ENCODE assay signal across 16 cellular contexts in the genomic region with DNA sequence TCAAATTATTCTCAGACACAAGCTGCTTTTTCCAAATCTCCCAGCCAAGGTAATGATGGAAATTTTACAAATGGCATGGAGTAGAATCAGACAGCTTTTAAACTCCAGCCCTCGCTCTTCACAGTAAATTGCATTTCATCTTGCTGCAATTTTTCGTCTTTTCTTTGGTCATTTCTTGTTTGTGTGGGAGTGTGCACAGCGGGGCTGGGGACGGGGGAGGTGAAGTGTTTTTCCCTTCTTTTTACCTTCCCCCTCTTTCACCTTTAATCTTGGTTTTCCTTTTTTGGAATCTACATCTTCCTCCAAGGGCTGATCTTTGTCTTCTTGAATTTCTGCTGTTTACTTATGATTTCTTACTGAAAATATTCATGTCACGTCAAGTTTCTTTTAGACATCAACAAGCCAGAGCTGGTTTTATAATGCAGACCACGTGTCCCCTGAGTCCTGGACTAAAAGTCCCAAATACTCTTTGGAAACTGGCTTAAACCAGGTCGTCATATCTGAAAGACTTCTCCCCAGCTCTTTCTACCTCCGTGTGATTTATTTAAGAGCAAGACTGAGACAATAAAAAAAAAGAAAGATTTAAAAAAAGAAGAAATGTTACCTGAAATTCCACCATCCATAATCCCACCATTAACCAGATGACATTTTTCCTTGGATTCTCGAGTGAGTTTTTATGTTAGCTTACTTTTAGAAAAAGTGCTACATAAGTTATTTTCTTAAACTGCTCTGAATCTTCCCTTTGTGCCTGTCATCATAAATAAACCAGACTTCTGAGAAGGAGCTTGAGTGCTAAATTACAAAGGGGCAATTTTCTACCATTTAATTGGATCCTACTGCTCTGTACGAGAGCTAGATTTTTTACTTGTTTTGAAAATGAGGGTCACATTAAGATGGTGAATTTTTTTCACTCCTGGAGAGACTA. TPM values are rescaled to one million over a fixed set of nuclear protein-coding genes. Genes with fewer than 3 reads are reported as not detected.
DNase-seq lines count a peak whose midpoint lies in the region; ATAC-seq and TF ChIP-seq lines count a peak whose summit lies in the region.
"Had no signal": no experiment of that assay in that cellular context is flagged by ENCODE, and none has a peak within 500 bp of the region (broad histone marks: within the 10 kb centered on the region; RNA-seq: fewer than 3 reads in every experiment).

No MANE protein-coding gene starts in this region.

- CTCF ChIA-PET in CD4-positive, alpha-beta T cell (lab: Charles Lee), result interaction anchor here (1.1 to 5.2 kb wide), 3 partner anchors 19 to 52 kb away, joined by 3 to 52 read pairs (median 3); partner anchors contain the start of gene MAP3K5

- H2BK12ac ChIP-seq in neuronal stem cell (ENCODE audit: low read length), result no peak overlapping the region

- DNase-seq in right atrium auricular region (ENCODE audit: low spot score) (no peak), left cardiac atrium (no peak), esophagus squamous epithelium (lab: John Stamatoyannopoulos, UW) (no peak), neuronal stem cell (ENCODE audit: low spot score) (no peak), aorta (no peak), A172 (ENCODE audit: low spot score) (no peak)
- no peak for DNase-seq in CD4-positive, alpha-beta T cell
- DNase-seq: activated effector memory CD4-positive, alpha-beta T cell treated with anti-CD3 and anti-CD28 coated beads, Interleukin-2, amount 50 U/mL, for 16 hours; effector CD8-positive, alpha-beta T cell; H7; islet precursor cell; KG1; psoas muscle; stimulated activated CD4-positive, alpha-beta T cell treated with anti-CD3 and anti-CD28 coated beads, Interleukin-2, amount 100 ng/mL, for 24 hours had no signal

- H3K4me2 ChIP-seq in neuronal stem cell (ENCODE audit: insufficient read depth, low read length, poor library complexity, severe bottlenecking), result no peak overlapping the region

- H3K27me3 ChIP-seq in right atrium auricular region (no peaks in the 10 kb centered on the region), esophagus squamous epithelium (no peaks in the 10 kb centered on the region), neuronal stem cell (ENCODE audit: control insufficient read depth in 3 of 3, insufficient read depth in 3 of 3, low read depth in 1 of 3, low read length in 3 of 3) (no peaks in the 10 kb centered on the region), aorta (ENCODE audit: control insufficient read depth in 1 of 2, insufficient read depth in 2 of 2, low read length in 1 of 2) (no peaks in the 10 kb centered on the region)
- H3K27me3 ChIP-seq in CD4-positive, alpha-beta T cell (ENCODE audit: control insufficient read depth, insufficient read depth, low read length), result no peaks in the 10 kb centered on the region

- no peak for ATAC-seq in left cardiac atrium
- no peak for ATAC-seq in aorta (ENCODE audit: low FRiP score)
- ATAC-seq in CD4-positive, alpha-beta T cell (ENCODE audit: poor library complexity), result no peak
- no peak for ATAC-seq in GM18511 (IDR thresholded peaks at IDR 0.05; ENCODE audit: unreplicated experiment)
- ATAC-seq: Panc1, psoas muscle had no signal

- H3K4me3 ChIP-seq in right atrium auricular region (no peak overlapping the region), esophagus squamous epithelium (no peak overlapping the region), neuronal stem cell (ENCODE audit: low read length in 2 of 2) (no peak overlapping the region), aorta (ENCODE audit: low read length in 2 of 2) (peak overlapping the region in 1 of 2 donors; percentile 28)
- H3K4me3 ChIP-seq: psoas muscle had no signal

- H3K9me3 Mint-ChIP-seq in CD4-positive, alpha-beta T cell, result no peaks in the 10 kb centered on the region

- no peaks in the 10 kb centered on the region for H3K36me3 Mint-ChIP-seq in CD4-positive, alpha-beta T cell (ENCODE audit: low read depth)

- H2AK5ac ChIP-seq in neuronal stem cell (ENCODE audit: low read depth, low read length), result no peak overlapping the region

- no peak for TF ChIP-seq POLR2A in esophagus squamous epithelium (IDR thresholded peaks at IDR 0.05)

- WGBS in esophagus squamous epithelium, 2 donors, result 49% methylated on average over 10 of the region's 10 CpGs
- no CpG with 5 or more reads among the region's 10 CpGs for WGBS in neuronal stem cell (ENCODE audit: extremely low coverage in 2 of 2, insufficient read length in 2 of 2, insufficient replicate concordance in 1 of 2), 2 donors
- WGBS in aorta, 2 donors, result 8 to 11% methylated on average over 10 of the region's 10 CpGs

- no peak overlapping the region for H3K14ac ChIP-seq in neuronal stem cell (ENCODE audit: low read length)

- no peak overlapping the region for H2AFZ ChIP-seq in neuronal stem cell (ENCODE audit: low read length)

- no peaks in the 10 kb centered on the region for H3K79me1 ChIP-seq in neuronal stem cell (ENCODE audit: low read depth, low read length)

- H3K4ac ChIP-seq in neuronal stem cell (ENCODE audit: low read length), result no peak overlapping the region

- H3K27ac ChIP-seq in right atrium auricular region, result peak overlapping the region; percentile 0 to 19
- peak overlapping the region in 3 of 4 donors; percentile 45 to 75 (median 62) for H3K27ac ChIP-seq in esophagus squamous epithelium
- H3K27ac ChIP-seq in neuronal stem cell (replicated peaks; ENCODE audit: low read length), result no peak overlapping the region
- peak overlapping the region; percentile 66 to 77 for H3K27ac ChIP-seq in aorta (ENCODE audit: low read depth in 1 of 2, low read length in 2 of 2)
- H3K27ac ChIP-seq in CD4-positive, alpha-beta T cell (ENCODE audit: low read depth, low read length), result no peak overlapping the region
- H3K27ac ChIP-seq: psoas muscle had no signal

- H3K9ac ChIP-seq in neuronal stem cell (ENCODE audit: low read depth, low read length, poor library complexity), result no peak overlapping the region

- H2BK5ac ChIP-seq in neuronal stem cell (ENCODE audit: low read length), result no peak overlapping the region

- H3K36me3 ChIP-seq in right atrium auricular region, result no peaks in the 10 kb centered on the region
- H3K36me3 ChIP-seq in esophagus squamous epithelium, result no peaks in the 10 kb centered on the region
- H3K36me3 ChIP-seq in neuronal stem cell (replicated peaks in 1 of 2; ENCODE audit: control insufficient read depth in 2 of 2, insufficient read depth in 2 of 2, low read length in 2 of 2), result no peaks in the 10 kb centered on the region
- H3K36me3 ChIP-seq in aorta (ENCODE audit: control insufficient read depth in 1 of 2, insufficient read depth in 2 of 2, low read length in 1 of 2), result no peaks in the 10 kb centered on the region

- intact Hi-C loops in left cardiac atrium (cut with DNase I) (no loop called here), esophagus squamous epithelium (cut with DNase I) (no loop called here), aorta (cut with DNase I) (no loop called here)
- intact Hi-C loops in CD4-positive, alpha-beta T cell (cut with DNase I, micrococcal nuclease), result no loop called here

- H4K8ac ChIP-seq in neuronal stem cell (ENCODE audit: low read depth, low read length), result no peak overlapping the region

- no peak overlapping the region for H3K27ac Mint-ChIP-seq in CD4-positive, alpha-beta T cell

- H3K9me3 ChIP-seq in right atrium auricular region (no peaks in the 10 kb centered on the region), esophagus squamous epithelium (no peaks in the 10 kb centered on the region), neuronal stem cell (replicated peaks in 1 of 2; ENCODE audit: control insufficient read depth in 2 of 2, insufficient read depth in 1 of 2, low read depth in 1 of 2, low read length in 2 of 2) (no peaks in the 10 kb centered on the region), aorta (ENCODE audit: control insufficient read depth, low read length) (no peaks in the 10 kb centered on the region)
- no peaks in the 10 kb centered on the region for H3K9me3 ChIP-seq in CD4-positive, alpha-beta T cell (ENCODE audit: control insufficient read depth, low read length)
- H3K9me3 ChIP-seq: psoas muscle had no signal

- peak overlapping the region; percentile 83 for H3K18ac ChIP-seq in neuronal stem cell (ENCODE audit: low read length)

- H3K4me3 Mint-ChIP-seq in CD4-positive, alpha-beta T cell, result no peak overlapping the region

- POLR2A ChIA-PET in CD4-positive, alpha-beta T cell (lab: Charles Lee), result interaction anchor here (0.9 to 3.8 kb wide), 4 partner anchors 12 to 52 kb away, joined by 3 to 41 read pairs (median 3); partner anchors contain the start of gene MAP3K5

- H4K91ac ChIP-seq in neuronal stem cell (ENCODE audit: low read depth, low read length, poor library complexity), result no peak overlapping the region

- no peak overlapping the region for H3K23ac ChIP-seq in neuronal stem cell (ENCODE audit: low read depth, low read length, poor library complexity)

- H2BK15ac ChIP-seq in neuronal stem cell (ENCODE audit: low read length), result no peak overlapping the region

- no peak overlapping the region for H2BK120ac ChIP-seq in neuronal stem cell (ENCODE audit: low read depth, low read length)

- peaks cover 32% of the 10 kb centered on the region for H3K4me1 Mint-ChIP-seq in CD4-positive, alpha-beta T cell (ENCODE audit: low read depth)

- TF ChIP-seq CTCF in right atrium auricular region (IDR thresholded peaks at IDR 0.05) (no peak), esophagus squamous epithelium (IDR thresholded peaks at IDR 0.05) (no peak)
- TF ChIP-seq CTCF in CD4-positive, alpha-beta T cell (IDR thresholded peaks at IDR 0.05), result no peak

- no peaks in the 10 kb centered on the region for H3K27me3 Mint-ChIP-seq in CD4-positive, alpha-beta T cell

- H3K4me1 ChIP-seq in right atrium auricular region, result peaks cover 0 to 22% of the 10 kb centered on the region in 2 donors
- peaks cover 9 to 56% (median 20%) of the 10 kb centered on the region in 3 donors for H3K4me1 ChIP-seq in esophagus squamous epithelium
- H3K4me1 ChIP-seq in neuronal stem cell (ENCODE audit: control insufficient read depth in 2 of 2, insufficient read depth in 1 of 2, low read depth in 1 of 2, low read length in 2 of 2), result peaks cover 1 to 2% of the 10 kb centered on the region in 2 donors
- H3K4me1 ChIP-seq in aorta (ENCODE audit: control insufficient read depth in 1 of 2, insufficient read depth in 2 of 2, low read length in 2 of 2), result peaks cover 2 to 13% of the 10 kb centered on the region in 2 donors

RNA-seq across cellular contexts. Expression of gene MAP3K5, which starts 52.0 kb away (rescaled TPM):
- total RNA-seq in right atrium auricular region (10 to 100 TPM in 1 of 2 donors, 1 to 10 TPM in 1; 6.7 to 11.9 TPM), left cardiac atrium (1 to 10 TPM; 6.6 to 9.7 TPM), esophagus squamous epithelium (10 to 100 TPM in 3 of 4 donors, 1 to 10 TPM in 1; 9.2 to 22.9 (median 20.9) TPM), aorta (10 to 100 TPM; 37.6 to 48.4 TPM)
- polyA plus RNA-seq in neuronal stem cell (2013, experiment 1 of 2), result 0.06 TPM
- polyA plus RNA-seq in neuronal stem cell (2013, experiment 2 of 2), result 0.04 TPM
- 10 to 100 TPM; 16.2 to 33.7 TPM for polyA plus RNA-seq in aorta
- total RNA-seq in CD4-positive, alpha-beta T cell, result 10 to 100 TPM; 12.9 to 14.1 TPM
- total RNA-seq in A172 (2014; rRNA removed; shearing (Covaris generic)), result 0.91 and 2.0 TPM in 2 replicates

Comparison
In these comparisons a context has a peak if more than half of its experiments do, and no peak if none do; other contexts are left out.
1. H3K27ac ChIP-seq: peak in right atrium auricular region (2 of 2), esophagus squamous epithelium (3 of 4) and aorta (2 of 2); none in neuronal stem cell (single experiment) and CD4-positive, alpha-beta T cell (single experiment).